In the genomic region with DNA sequence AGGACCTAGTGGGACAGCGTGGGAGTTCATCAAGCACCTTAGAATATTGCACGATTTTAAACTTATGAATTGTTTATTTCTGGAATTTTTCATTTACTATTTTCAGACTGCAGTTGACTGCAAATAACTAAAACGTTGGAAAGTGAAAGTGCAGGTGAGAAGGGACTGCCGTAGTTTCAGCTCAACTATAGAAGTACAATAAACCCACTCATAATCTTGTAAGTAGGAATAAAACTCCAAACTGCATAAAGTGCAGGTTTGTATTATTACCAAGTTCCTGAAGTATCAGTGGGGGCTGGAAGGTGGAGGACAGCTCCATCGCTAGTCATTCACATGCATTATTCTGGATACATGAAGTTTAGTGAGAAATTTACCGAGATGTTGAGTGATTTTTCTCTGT, we compare ENCODE assay signal across 12 cellular contexts. TPM values are rescaled to one million over a fixed set of nuclear protein-coding genes. Genes with fewer than 3 reads are reported as not detected.
A peak's percentile ranks its signal among the peaks of the same experiment; 100 is the strongest.
DNase-seq lines count a peak whose midpoint lies in the region; ATAC-seq, FAIRE-seq and TF ChIP-seq lines count a peak whose summit lies in the region.
"Had no signal": no experiment of that assay in that cellular context is flagged by ENCODE, and none has a peak within 500 bp of the region (broad histone marks: within the 10 kb centered on the region; RNA-seq: fewer than 3 reads in every experiment).

No MANE protein-coding gene starts in this region.

- H3K4me3 Mint-ChIP-seq in type B pancreatic cell = no peak overlapping the region

- H3K4me1 ChIP-seq in heart right ventricle (peaks cover 0 to 70% (median 18%) of the 10 kb centered on the region in 9 donors), right atrium auricular region (peaks cover 0 to 41% of the 10 kb centered on the region in 2 donors), hepatocyte (ENCODE audit: insufficient read depth) (no peaks in the 10 kb centered on the region), stomach smooth muscle (ENCODE audit: control insufficient read depth, insufficient read depth, low read length) (peaks cover 11% of the 10 kb centered on the region)

- TF ChIP-seq CTCF in heart right ventricle (IDR thresholded peaks at IDR 0.05) = no peak
- TF ChIP-seq CTCF in right atrium auricular region (IDR thresholded peaks at IDR 0.05) = no peak
- TF ChIP-seq CTCF in hepatocyte (IDR thresholded peaks at IDR 0.05; ENCODE audit: poor library complexity) = no peak
- TF ChIP-seq CTCF in type B pancreatic cell (conservative IDR thresholded peaks at IDR 0.05) = no peak

- no peak overlapping the region for H3K27ac Mint-ChIP-seq in type B pancreatic cell

- no peaks in the 10 kb centered on the region for H3K36me3 ChIP-seq in heart right ventricle
- no peaks in the 10 kb centered on the region for H3K36me3 ChIP-seq in right atrium auricular region
- no peaks in the 10 kb centered on the region for H3K36me3 ChIP-seq in hepatocyte (replicated peaks; ENCODE audit: insufficient read depth, low read depth)
- no peaks in the 10 kb centered on the region for H3K36me3 ChIP-seq in stomach smooth muscle (ENCODE audit: control insufficient read depth in 2 of 2, insufficient read depth in 2 of 2, low read length in 2 of 2)

- H3K9ac ChIP-seq in stomach smooth muscle (ENCODE audit: low read length in 2 of 2) = peak overlapping the region; percentile 2 to 36

- intact Hi-C loops in heart right ventricle (cut with DNase I) = loop anchor here in 1 of 10 donors (5.0 kb wide), 1 partner anchor 41 kb away; a partner anchor contains a TSS
- intact Hi-C loops in head of caudate nucleus (cut with DNase I) = no loop called here

- no peaks in the 10 kb centered on the region for H3K9me3 Mint-ChIP-seq in type B pancreatic cell

- H3K79me2 ChIP-seq in hepatocyte = no peaks in the 10 kb centered on the region

- no peaks in the 10 kb centered on the region for H3K36me3 Mint-ChIP-seq in type B pancreatic cell

- H3K27ac ChIP-seq in heart right ventricle (peak overlapping the region in 4 of 10 donors; percentile 5 to 86 (median 22)), right atrium auricular region (peak overlapping the region in 1 of 2 donors; percentile 39), hepatocyte (no peak overlapping the region), stomach smooth muscle (ENCODE audit: low read length) (peak overlapping the region; percentile 53)

- FAIRE-seq in RCC 7860 (lab: Jason Lieb, UNC) = no peak
- FAIRE-seq: endometrium, G401.6 had no signal

- 66 to 84% methylated on average over 6 of the region's 6 CpGs for WGBS in heart right ventricle, 2 donors
- WGBS in hepatocyte (ENCODE audit: low lambda C conversion rate, missing lambda C conversion rate) = 76% methylated on average over 6 of the region's 6 CpGs

- H4K20me1 ChIP-seq in hepatocyte (ENCODE audit: insufficient read depth, poor library complexity, severe bottlenecking) = no peaks in the 10 kb centered on the region

- H3K9me2 ChIP-seq in hepatocyte (replicated peaks; ENCODE audit: insufficient read depth) = no peaks in the 10 kb centered on the region

- ATAC-seq in heart right ventricle = no peak

- peak overlapping the region; percentile 13 for H3K4me2 ChIP-seq in hepatocyte

- peaks cover 4% of the 10 kb centered on the region for H3K27me3 Mint-ChIP-seq in type B pancreatic cell

- no peak overlapping the region for H2AFZ ChIP-seq in hepatocyte

- peaks cover 5% of the 10 kb centered on the region for H3K4me1 Mint-ChIP-seq in type B pancreatic cell (ENCODE audit: unreplicated experiment)

- H3K9me3 ChIP-seq in heart right ventricle = no peaks in the 10 kb centered on the region
- H3K9me3 ChIP-seq in right atrium auricular region = no peaks in the 10 kb centered on the region
- no peaks in the 10 kb centered on the region for H3K9me3 ChIP-seq in hepatocyte (ENCODE audit: low read depth)
- no peaks in the 10 kb centered on the region for H3K9me3 ChIP-seq in stomach smooth muscle (ENCODE audit: control insufficient read depth in 2 of 2, low read length in 2 of 2)

- DNase-seq in heart right ventricle (no peak), right atrium auricular region (ENCODE audit: low spot score) (no peak), RPMI8226 (peak; percentile 41), hepatocyte (ENCODE audit: low spot score) (no peak), head of caudate nucleus (no peak), RCC 7860 (ENCODE audit: low spot score) (no peak), type B pancreatic cell (ENCODE audit: extremely low spot score, unreplicated experiment) (no peak)
- DNase-seq: midbrain, SIG-M5 had no signal

- H3K27me3 ChIP-seq in heart right ventricle (no peaks in the 10 kb centered on the region), right atrium auricular region (no peaks in the 10 kb centered on the region), hepatocyte (no peaks in the 10 kb centered on the region), stomach smooth muscle (ENCODE audit: control insufficient read depth in 1 of 2, insufficient read depth in 2 of 2, low read length in 2 of 2) (no peaks in the 10 kb centered on the region)

- peak overlapping the region in 6 of 10 donors; percentile 0 to 31 (median 18) for H3K4me3 ChIP-seq in heart right ventricle
- no peak overlapping the region for H3K4me3 ChIP-seq in right atrium auricular region
- no peak overlapping the region for H3K4me3 ChIP-seq in hepatocyte
- H3K4me3 ChIP-seq in stomach smooth muscle (ENCODE audit: low read length in 2 of 2) = peak overlapping the region; percentile 52 to 61

RNA-seq across cellular contexts. Expression of a gene that starts 43.4 kb away (rescaled TPM):
- 10 to 100 TPM; 35.5 to 79.8 (median 57.0) TPM for total RNA-seq in heart right ventricle
- 10 to 100 TPM in 1 of 2 donors, 1 to 10 TPM in 1; 8.7 to 12.8 TPM for polyA plus RNA-seq in heart right ventricle
- total RNA-seq in right atrium auricular region = 10 to 100 TPM; 32.4 to 35.2 TPM
- 14.2 and 15.1 TPM in 2 replicates for total RNA-seq in hepatocyte
- polyA plus RNA-seq in hepatocyte = 3.2 and 4.9 TPM in 2 replicates
- total RNA-seq in type B pancreatic cell (ENCODE audit: low replicate concordance) = 6.5 and 10.6 TPM in 2 replicates

Comparison
In these comparisons a context has a peak if more than half of its experiments do, and no peak if none do; other contexts are left out.
1. H3K4me3 ChIP-seq: peak in heart right ventricle (6 of 10) and stomach smooth muscle (2 of 2); none in right atrium auricular region (0 of 2) and hepatocyte (single experiment).